ENCODE assay signal across 3 cellular contexts in genomic region chr6:145374566-145374965, GRCh38.
TF ChIP-seq lines count a peak whose summit lies in the region.

No MANE protein-coding gene starts in this region.

TF ChIP-seq in GM23338, 12 proteins besides CTCF, POLR2A, EP300 and RAD21 (continued from another document and continues in another):
- TF ChIP-seq ZNF462 (CRISPR knock-in tag; IDR thresholded peaks at IDR 0.05), result no peak
- TF ChIP-seq ZNF114 (CRISPR knock-in tag; IDR thresholded peaks at IDR 0.05), result no peak
- no peak for TF ChIP-seq CREB1 (CRISPR knock-in tag; IDR thresholded peaks at IDR 0.05; ENCODE audit: low read depth)

TF ChIP-seq in IMR-90, 13 proteins besides CTCF, POLR2A, EP300 and RAD21 (continued from another document):
- TF ChIP-seq MAZ (IDR thresholded peaks at IDR 0.05; ENCODE audit: borderline replicate concordance, low read depth, low read length), result no peak
- TF ChIP-seq MXI1 (IDR thresholded peaks at IDR 0.05; ENCODE audit: borderline replicate concordance, low read depth, low read length), result no peak
- no peak for TF ChIP-seq BHLHE40 (IDR thresholded peaks at IDR 0.05; ENCODE audit: low read depth, low read length)
- TF ChIP-seq RCOR1 (IDR thresholded peaks at IDR 0.05; ENCODE audit: insufficient replicate concordance, low read length), result no peak
- TF ChIP-seq SMC3 (IDR thresholded peaks at IDR 0.05; ENCODE audit: low read depth, low read length), result no peak
- TF ChIP-seq USF2 (IDR thresholded peaks at IDR 0.05; ENCODE audit: low read depth, low read length), result no peak
- TF ChIP-seq ELK1 (IDR thresholded peaks at IDR 0.05; ENCODE audit: borderline replicate concordance, low read depth, low read length), result no peak
- TF ChIP-seq CHD1 (IDR thresholded peaks at IDR 0.05; ENCODE audit: low read depth, low read length), result no peak

TF ChIP-seq in SK-N-SH treated with all-trans-retinoic acid at 6 μM for 48 hours, 23 proteins besides CTCF, POLR2A, EP300 and RAD21 (continued from another document):
- TF ChIP-seq CSRNP3 (CRISPR knock-in tag; IDR thresholded peaks at IDR 0.05) (no peak), ARNTL (CRISPR knock-in tag; IDR thresholded peaks at IDR 0.05; ENCODE audit: borderline replicate concordance, low read depth) (no peak), RARB (CRISPR knock-in tag; IDR thresholded peaks at IDR 0.05) (no peak), ZFP30 (CRISPR knock-in tag; IDR thresholded peaks at IDR 0.05) (no peak), TSHZ2 (CRISPR knock-in tag; IDR thresholded peaks at IDR 0.05) (no peak), GLIS3 (CRISPR knock-in tag; IDR thresholded peaks at IDR 0.05) (no peak), ZNF70 (CRISPR knock-in tag; IDR thresholded peaks at IDR 0.05) (no peak)
TF ChIP-seq in SK-N-SH treated with all-trans-retinoic acid at 6 μM for 48 hours: peak in this region for 0.
